In the genomic region with DNA sequence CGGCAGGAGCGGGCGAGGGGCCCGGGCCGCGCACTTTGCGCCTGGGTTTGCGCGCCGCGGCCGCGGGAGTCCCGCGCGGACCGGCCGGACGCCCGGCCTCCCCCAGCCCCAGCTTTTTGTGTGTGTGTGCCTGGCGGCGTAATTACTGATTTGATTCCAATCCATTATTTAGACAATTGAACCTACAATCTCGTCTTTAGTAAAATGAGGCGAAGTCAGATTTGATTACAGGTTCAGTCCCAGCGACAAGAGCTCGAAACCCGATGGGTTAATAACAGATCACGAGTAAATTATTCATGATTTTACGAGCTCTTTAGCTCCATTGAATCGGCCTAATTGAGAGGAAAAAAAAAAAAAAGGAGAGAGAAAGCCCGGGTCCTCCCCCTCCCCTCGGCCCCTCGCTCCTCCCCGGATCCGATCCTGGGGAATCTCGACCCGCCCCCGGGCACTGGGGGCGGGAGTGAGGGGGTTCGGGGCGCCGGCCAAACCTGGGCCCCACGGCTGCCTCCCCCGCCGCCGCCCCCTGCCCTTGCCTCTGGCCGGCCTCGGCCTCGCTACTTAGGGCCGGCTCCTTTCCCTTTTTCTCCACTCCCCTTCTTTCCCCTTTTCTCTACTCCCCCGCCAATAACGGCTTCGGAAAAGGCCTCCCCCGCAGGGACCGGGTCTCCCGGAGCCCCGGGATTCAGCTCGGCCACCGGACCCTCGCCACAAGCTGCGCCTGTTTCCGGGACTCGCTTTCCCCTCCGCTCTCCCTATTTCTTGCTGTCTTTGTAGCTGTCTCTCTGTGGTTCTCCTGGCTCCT, we compare ENCODE assay signal across 12 cellular contexts. TPM values are rescaled to one million over a fixed set of nuclear protein-coding genes. Genes with fewer than 3 reads are reported as not detected.
A peak's percentile ranks its signal among the peaks of the same experiment; 100 is the strongest.
DNase-seq lines count a peak whose midpoint lies in the region; ATAC-seq and TF ChIP-seq lines count a peak whose summit lies in the region.
"Had no signal": no experiment of that assay in that cellular context is flagged by ENCODE, and none has a peak within 500 bp of the region (broad histone marks: within the 10 kb centered on the region; RNA-seq: fewer than 3 reads in every experiment).

No MANE protein-coding gene starts in this region.

- H3K4me3 ChIP-seq in BJ (ENCODE audit: low read depth, low read length): peak overlapping the region; percentile 25
- H3K4me3 ChIP-seq in cardiac fibroblast (replicated peaks in 1 of 2; ENCODE audit: low read depth in 2 of 2, low read length in 2 of 2): peak overlapping the region; percentile 13 to 28

- CTCF ChIA-PET in BJ (lab: Yijun Ruan, JAX): interaction anchor here (0.9 kb wide), 1 partner anchor 293 kb away, joined by 3 read pairs; no protein-coding TSS in a partner anchor

- H3K36me3 Mint-ChIP-seq in HFFc6 (ENCODE audit: low read depth): no peaks in the 10 kb centered on the region; the same call in 1 of the 2 replicates
- peaks cover 22% of the 10 kb centered on the region for H3K36me3 Mint-ChIP-seq in natural killer cell treated with Interleukin-12 subunit alpha and Interleukin-12 subunit beta and Interleukin-15 and Interleukin-18, amount 100 ng/mL, for 72 hours

- no peak for TF ChIP-seq CTCF in BJ (IDR thresholded peaks at IDR 0.05; ENCODE audit: insufficient read depth, low read depth, low read length)
- no peak for TF ChIP-seq CTCF in HFFc6 (IDR thresholded peaks at IDR 0.05)
- TF ChIP-seq CTCF in cardiac fibroblast (IDR thresholded peaks at IDR 0.05; ENCODE audit: low read depth, low read length): no peak

- no peak for ATAC-seq in natural killer cell treated with Interleukin-12 subunit alpha and Interleukin-12 subunit beta and Interleukin-15 and Interleukin-18, amount 100 ng/mL, for 72 hours

- peaks cover 68% of the 10 kb centered on the region for H3K27me3 ChIP-seq in BJ (ENCODE audit: control insufficient read depth, insufficient read depth, low read length)

- H3K27ac Mint-ChIP-seq in HFFc6: no peak overlapping the region
- no peak overlapping the region for H3K27ac Mint-ChIP-seq in natural killer cell treated with Interleukin-12 subunit alpha and Interleukin-12 subunit beta and Interleukin-15 and Interleukin-18, amount 100 ng/mL, for 72 hours

- peaks cover 82% of the 10 kb centered on the region for H3K27me3 Mint-ChIP-seq in HFFc6 (ENCODE audit: insufficient read depth)
- H3K27me3 Mint-ChIP-seq in natural killer cell treated with Interleukin-12 subunit alpha and Interleukin-12 subunit beta and Interleukin-15 and Interleukin-18, amount 100 ng/mL, for 72 hours: peaks cover 50 to 68% of the 10 kb centered on the region in 2 donors

- H3K4me3 Mint-ChIP-seq in HFFc6: peak overlapping the region; percentile 33; the same call in 1 of the 2 replicates
- peak overlapping the region; percentile 76 for H3K4me3 Mint-ChIP-seq in natural killer cell treated with Interleukin-12 subunit alpha and Interleukin-12 subunit beta and Interleukin-15 and Interleukin-18, amount 100 ng/mL, for 72 hours

- peaks cover 9% of the 10 kb centered on the region; the same call in 1 of the 2 replicates for H3K9me3 Mint-ChIP-seq in HFFc6
- no peaks in the 10 kb centered on the region for H3K9me3 Mint-ChIP-seq in natural killer cell treated with Interleukin-12 subunit alpha and Interleukin-12 subunit beta and Interleukin-15 and Interleukin-18, amount 100 ng/mL, for 72 hours

- no peak for DNase-seq in BJ (ENCODE audit: low read depth)
- DNase-seq in HFFc6: no peak
- no peak for DNase-seq in cardiac fibroblast (ENCODE audit: low read depth in 2 of 2)
- no peak for DNase-seq in natural killer cell treated with Interleukin-12 subunit alpha and Interleukin-12 subunit beta and Interleukin-15 and Interleukin-18, amount 100 ng/mL, for 72 hours (ENCODE audit: low spot score)
- DNase-seq in inferior parietal cortex (ENCODE audit: extremely low spot score): no peak
- no peak for DNase-seq in DMS153 treated with DMSO at 0.1 percent for 48 hours (lab: John Stamatoyannopoulos, UW; ENCODE audit: unreplicated experiment)
- DNase-seq in UCSD-AML1 (lab: John Stamatoyannopoulos, UW; ENCODE audit: unreplicated experiment): no peak
- no peak for DNase-seq in NK-92 (lab: John Stamatoyannopoulos, UW; ENCODE audit: unreplicated experiment)
- DNase-seq: activated CD8-positive, alpha-beta memory T cell treated with anti-CD3 and anti-CD28 coated beads, Interleukin-2, amount 50 U/mL, for 4 hours; OCI-M1 had no signal

- POLR2A ChIA-PET in BJ (lab: Charles Lee): no interaction called here

- H3K4me1 Mint-ChIP-seq in HFFc6 (ENCODE audit: low read depth): peaks cover 6% of the 10 kb centered on the region
- H3K4me1 Mint-ChIP-seq in natural killer cell treated with Interleukin-12 subunit alpha and Interleukin-12 subunit beta and Interleukin-15 and Interleukin-18, amount 100 ng/mL, for 72 hours (ENCODE audit: low read depth in 2 of 2): peaks cover 25 to 28% of the 10 kb centered on the region in 2 donors

- H3K36me3 ChIP-seq in BJ (ENCODE audit: control insufficient read depth, insufficient read depth, low read length): no peaks in the 10 kb centered on the region

RNA-seq across cellular contexts. Expression of gene LHX2, which starts 6.6 kb away (rescaled TPM):
- 0.11 and 0.13 TPM in 2 replicates for polyA plus RNA-seq in BJ (2011; rRNA removed)
- polyA minus RNA-seq in BJ (2011; rRNA and poly(A)+ RNA removed): 0.19 TPM in 1 of 2 replicates, not detected in the other
- not detected for total RNA-seq in HFFc6 (2021; fragmentation: NEBNext Ultra II Directional; extraction: Animal tissue kit (Norgen Biotek cat#: 25700))
- total RNA-seq in natural killer cell treated with Interleukin-12 subunit alpha and Interleukin-12 subunit beta and Interleukin-15 and Interleukin-18, amount 100 ng/mL, for 72 hours: not detected
- total RNA-seq: myocyte had no signal
- polyA plus RNA-seq: esophagus had no signal
